Comparison of ENCODE assay signal across 17 cellular contexts in the genomic region with DNA sequence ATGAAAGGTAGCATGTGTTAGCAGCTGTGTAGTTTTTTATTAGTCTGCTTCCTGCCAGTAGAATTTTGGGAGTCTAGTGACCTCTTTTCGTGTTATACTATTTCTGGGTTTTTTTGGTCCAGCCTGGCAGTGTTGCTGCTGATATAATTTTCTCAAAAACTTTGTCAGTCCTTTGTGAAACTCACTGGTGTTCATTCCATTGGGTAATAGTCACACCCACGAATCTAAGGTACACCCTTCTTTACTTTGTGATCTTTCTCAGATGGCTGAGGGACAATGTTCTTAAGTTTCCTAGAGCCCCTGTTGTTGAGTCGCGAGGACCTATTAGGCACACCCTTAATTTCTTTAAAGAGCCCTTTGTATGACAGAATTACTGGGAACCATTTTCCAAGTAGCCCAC. TPM values are rescaled to one million over a fixed set of nuclear protein-coding genes. Genes with fewer than 3 reads are reported as not detected.
A peak's percentile ranks its signal among the peaks of the same experiment; 100 is the strongest.
DNase-seq lines count a peak whose midpoint lies in the region; ATAC-seq and TF ChIP-seq lines count a peak whose summit lies in the region.
"Had no signal": no experiment of that assay in that cellular context is flagged by ENCODE, and none has a peak within 500 bp of the region (broad histone marks: within the 10 kb centered on the region; RNA-seq: fewer than 3 reads in every experiment).

No MANE protein-coding gene starts in this region.

- no peaks in the 10 kb centered on the region for H3K9me3 ChIP-seq in PC-3 (ENCODE audit: low read length)
- no peaks in the 10 kb centered on the region for H3K9me3 ChIP-seq in neutrophil
- H3K9me3 ChIP-seq in Peyer's patch = no peaks in the 10 kb centered on the region
- H3K9me3 ChIP-seq: SJSA1 had no signal

- TF ChIP-seq POLR2A in Peyer's patch (IDR thresholded peaks at IDR 0.05) = no peak

- peak; percentile 76; the same call in 1 of the 2 replicates for ATAC-seq in PC-3
- ATAC-seq in HG03342 (IDR thresholded peaks at IDR 0.05; ENCODE audit: unreplicated experiment) = no peak

- BruUV-seq in PC-3 (replicated peaks; lab: Mats Ljungman, UMichigan) = no TSS peak

- no peaks in the 10 kb centered on the region for H3K27me3 ChIP-seq in PC-3 (ENCODE audit: low read length)
- no peaks in the 10 kb centered on the region for H3K27me3 ChIP-seq in neutrophil
- no peaks in the 10 kb centered on the region for H3K27me3 ChIP-seq in Peyer's patch
- H3K27me3 ChIP-seq: SJSA1 had no signal

- no peak overlapping the region for H3K4me3 ChIP-seq in PC-3 (ENCODE audit: low read length)
- no peak overlapping the region for H3K4me3 ChIP-seq in neutrophil (ENCODE audit: low read depth in 1 of 2, low read length in 1 of 2)
- no peak overlapping the region for H3K4me3 ChIP-seq in Peyer's patch
- H3K4me3 ChIP-seq: SJSA1 had no signal

- H3K36me3 ChIP-seq in PC-3 (ENCODE audit: low read depth, low read length) (no peaks in the 10 kb centered on the region), neutrophil (no peaks in the 10 kb centered on the region), Peyer's patch (no peaks in the 10 kb centered on the region)
- H3K36me3 ChIP-seq: SJSA1 had no signal

- peaks cover 9% of the 10 kb centered on the region; the same call in 1 of the 2 replicates for H3K79me2 ChIP-seq in PC-3 (ENCODE audit: low read length)

- DNase-seq in HCEC 1CT (peak; percentile 8), PC-3 (peak; percentile 55), epithelial cell of prostate (ENCODE audit: low read depth, low spot score) (no peak), 8988T (no peak), Peyer's patch (no peak)
- DNase-seq: ACHN, AML-193, DMS 273 treated with DMSO at 0.1 percent for 48 hours, H9, NCI-H1092, NCI-H2107, NCI-H345, NCI-H526 had no signal

- no peak overlapping the region for H2AFZ ChIP-seq in PC-3 (ENCODE audit: low read length)

- CTCF ChIA-PET in PC-3 (lab: Charles Lee) = no interaction called here

- H4K20me1 ChIP-seq in PC-3 (ENCODE audit: low read length) = no peaks in the 10 kb centered on the region

- peak overlapping the region; percentile 35 for H3K27ac ChIP-seq in PC-3 (ENCODE audit: low read length)
- peak overlapping the region; percentile 85 for H3K27ac ChIP-seq in epithelial cell of prostate
- peak overlapping the region; percentile 83 for H3K27ac ChIP-seq in neutrophil
- H3K27ac ChIP-seq in Peyer's patch = no peak overlapping the region
- H3K27ac ChIP-seq: RWPE1, SJSA1 had no signal

- POLR2A ChIA-PET in PC-3 (lab: Charles Lee; ENCODE audit: unreplicated experiment) = no interaction called here

- no peak overlapping the region for H3K4me2 ChIP-seq in PC-3 (ENCODE audit: low read length)

- H3K9me2 ChIP-seq in PC-3 (replicated peaks; ENCODE audit: low read length) = no peaks in the 10 kb centered on the region

- H3K4me1 ChIP-seq in PC-3 (ENCODE audit: insufficient read depth, low read length) = peaks cover 7% of the 10 kb centered on the region; the same call in 1 of the 2 replicates
- H3K4me1 ChIP-seq in neutrophil (ENCODE audit: control insufficient read depth in 1 of 2, insufficient read depth in 1 of 2, low read depth in 1 of 2, low read length in 1 of 2) = peaks cover 36 to 42% of the 10 kb centered on the region in 2 experiments
- no peaks in the 10 kb centered on the region for H3K4me1 ChIP-seq in Peyer's patch
- H3K4me1 ChIP-seq: SJSA1 had no signal

- no peaks in the 10 kb centered on the region for H3F3A ChIP-seq in PC-3 (ENCODE audit: low read length, unreplicated experiment)

- intact Hi-C loops in PC-3 (cut with micrococcal nuclease) = no loop called here

- TF ChIP-seq CTCF in PC-3 (conservative IDR thresholded peaks at IDR 0.05; ENCODE audit: low read depth, low read length) (no peak), neutrophil (IDR thresholded peaks at IDR 0.05) (no peak), Peyer's patch (IDR thresholded peaks at IDR 0.05) (no peak)

- no peak overlapping the region for H3K9ac ChIP-seq in PC-3 (ENCODE audit: low read length)

RNA-seq across cellular contexts. Expression of gene TPST1, which starts 52.3 kb away (rescaled TPM):
- total RNA-seq in PC-3 (2014; rRNA removed) (12.7 and 14.4 TPM in 2 replicates), Peyer's patch (10 to 100 TPM in 3 of 4 donors, 1 to 10 TPM in 1; 5.4 to 58.6 (median 12.5) TPM)

Comparison
In these comparisons a context has a peak if more than half of its experiments do, and no peak if none do; other contexts are left out.
1. DNase-seq: peak in HCEC 1CT (single experiment) and PC-3 (single experiment); none in epithelial cell of prostate (single experiment), 8988T (single experiment) and Peyer's patch (0 of 3).
2. H3K27ac ChIP-seq: peak in PC-3 (single experiment), epithelial cell of prostate (single experiment) and neutrophil (single experiment); none in Peyer's patch (0 of 4).